Comparison of ENCODE assay signal across 1 cellular context in genomic region chr14:103156733-103157411, GRCh38.
TF ChIP-seq lines count a peak whose summit lies in the region.

No MANE protein-coding gene starts in this region.

TF ChIP-seq in GM12878, 131 proteins besides CTCF, POLR2A, EP300 and RAD21:
- TF ChIP-seq ESRRA (IDR thresholded peaks at IDR 0.05; ENCODE audit: low read length) = no peak
- no peak for TF ChIP-seq NFYA (IDR thresholded peaks at IDR 0.05; ENCODE audit: borderline replicate concordance, low read depth, low read length)
- no peak for TF ChIP-seq MTA2 (IDR thresholded peaks at IDR 0.05; ENCODE audit: low read depth)
- no peak for TF ChIP-seq CBX3 (IDR thresholded peaks at IDR 0.05; ENCODE audit: borderline replicate concordance, low read depth)
- TF ChIP-seq NFIC (IDR thresholded peaks at IDR 0.05; ENCODE audit: low read depth, low read length) = no peak
- TF ChIP-seq STAT3 (IDR thresholded peaks at IDR 0.05; ENCODE audit: low read depth, low read length) = no peak
- no peak for TF ChIP-seq ZBED1 (IDR thresholded peaks at IDR 0.05; ENCODE audit: borderline replicate concordance)
- no peak for TF ChIP-seq IRF4 (IDR thresholded peaks at IDR 0.05; ENCODE audit: low read depth, low read length)
- TF ChIP-seq RUNX3 (IDR thresholded peaks at IDR 0.05; ENCODE audit: low read length) = no peak
- no peak for TF ChIP-seq SUPT20H (IDR thresholded peaks at IDR 0.05; ENCODE audit: borderline replicate concordance, control insufficient read depth, low read depth, low read length)
- no peak for TF ChIP-seq RCOR1 (conservative IDR thresholded peaks at IDR 0.05; ENCODE audit: low read depth, low read length)
- TF ChIP-seq BACH1 (IDR thresholded peaks at IDR 0.05; ENCODE audit: borderline replicate concordance) = no peak
- TF ChIP-seq ELK1 (IDR thresholded peaks at IDR 0.05; ENCODE audit: low read depth, low read length) = no peak
- no peak for TF ChIP-seq RELA (IDR thresholded peaks at IDR 0.05; ENCODE audit: borderline replicate concordance, partially characterized antibody)
- TF ChIP-seq MYB (IDR thresholded peaks at IDR 0.05; ENCODE audit: borderline replicate concordance, low read depth, low read length) = no peak
- TF ChIP-seq PKNOX1 (IDR thresholded peaks at IDR 0.05) = no peak
- no peak for TF ChIP-seq CEBPZ (IDR thresholded peaks at IDR 0.05; ENCODE audit: low read depth, low read length)
- no peak for TF ChIP-seq PAX8 (IDR thresholded peaks at IDR 0.05)
- no peak for TF ChIP-seq POU2F2 (IDR thresholded peaks at IDR 0.05; ENCODE audit: borderline replicate concordance, low read depth, low read length)
- TF ChIP-seq NR2C1 (IDR thresholded peaks at IDR 0.05) = no peak
